In genomic region chr2:66439291-66440010, GRCh38 we compare ENCODE assay signal across 9 cellular contexts. TPM values are rescaled to one million over a fixed set of nuclear protein-coding genes. Genes with fewer than 3 reads are reported as not detected.
DNase-seq lines count a peak whose midpoint lies in the region; ATAC-seq and TF ChIP-seq lines count a peak whose summit lies in the region.
"Had no signal": no experiment of that assay in that cellular context is flagged by ENCODE, and none has a peak within 500 bp of the region (broad histone marks: within the 10 kb centered on the region; RNA-seq: fewer than 3 reads in every experiment).

No MANE protein-coding gene starts in this region.

- in situ Hi-C loops in ACHN (cut with HindIII; ENCODE audit: low pct_ligation_motif_present, low pct_unique_long_range_greater_than_20kb, low sequenced_read_pairs), result no loop called here

- no peak overlapping the region for H3K4me3 Mint-ChIP-seq in activated CD4-positive, alpha-beta T cell treated with anti-CD3 and anti-CD28 coated beads for 36 hours
- H3K4me3 Mint-ChIP-seq in osteocyte (ENCODE audit: unreplicated experiment), result no peak overlapping the region

- no peaks in the 10 kb centered on the region for H3K9me3 Mint-ChIP-seq in activated CD4-positive, alpha-beta T cell treated with anti-CD3 and anti-CD28 coated beads for 36 hours (ENCODE audit: low read depth)
- H3K9me3 Mint-ChIP-seq in osteocyte (ENCODE audit: unreplicated experiment), result no peaks in the 10 kb centered on the region

- H3K36me3 Mint-ChIP-seq in activated CD4-positive, alpha-beta T cell treated with anti-CD3 and anti-CD28 coated beads for 36 hours (ENCODE audit: low read depth), result no peaks in the 10 kb centered on the region
- H3K36me3 Mint-ChIP-seq in osteocyte (ENCODE audit: unreplicated experiment), result no peaks in the 10 kb centered on the region

- no peak for TF ChIP-seq CTCF in KMS-11 (conservative IDR thresholded peaks at IDR 0.05; ENCODE audit: low read depth, low read length)
- TF ChIP-seq CTCF in osteocyte (IDR thresholded peaks at IDR 0.05), result no peak

- no peak overlapping the region for H2AFZ ChIP-seq in KMS-11 (ENCODE audit: low read depth)

- H3K4me2 ChIP-seq in KMS-11, result peak overlapping the region; percentile 38; the same call in 1 of the 2 replicates

- no peak for ATAC-seq in activated CD4-positive, alpha-beta T cell treated with anti-CD3 and anti-CD28 coated beads for 36 hours

- H3K27ac ChIP-seq in KMS-11 (peak overlapping the region; percentile 94), duodenal mucosa (ENCODE audit: low read depth, low read length) (peak overlapping the region; percentile 66)

- H3K9ac ChIP-seq in KMS-11, result peak overlapping the region; percentile 92
- H3K9ac ChIP-seq in duodenal mucosa (ENCODE audit: low read depth in 1 of 2, low read length in 2 of 2), result peak overlapping the region; percentile 25 to 47

- H3K79me2 ChIP-seq in KMS-11 (ENCODE audit: insufficient read depth, low read depth), result peaks cover 41% of the 10 kb centered on the region

- peaks cover 16% of the 10 kb centered on the region for H3K4me1 ChIP-seq in KMS-11 (ENCODE audit: low read depth, poor library complexity, severe bottlenecking)
- peaks cover 0 to 6% of the 10 kb centered on the region in 2 donors for H3K4me1 ChIP-seq in duodenal mucosa (ENCODE audit: control insufficient read depth in 1 of 2, insufficient read depth in 2 of 2, low read length in 2 of 2)

- DNase-seq in lung microvascular endothelial cell (ENCODE audit: low read depth in 2 of 2) (peak; percentile 25 to 50), superior temporal gyrus (ENCODE audit: extremely low spot score) (peak; percentile 47), ACHN (no peak), osteocyte (ENCODE audit: extremely low spot score, unreplicated experiment) (no peak), DMS153 treated with DMSO at 0.1 percent for 48 hours (lab: John Stamatoyannopoulos, UW; ENCODE audit: unreplicated experiment) (no peak)
- DNase-seq in activated CD4-positive, alpha-beta T cell treated with anti-CD3 and anti-CD28 coated beads for 36 hours, result no peak
- DNase-seq: effector memory CD4-positive, alpha-beta T cell had no signal

- H3K9me3 ChIP-seq in duodenal mucosa (ENCODE audit: control insufficient read depth in 1 of 2, low read length in 2 of 2), result no peaks in the 10 kb centered on the region

- H3K27me3 Mint-ChIP-seq in activated CD4-positive, alpha-beta T cell treated with anti-CD3 and anti-CD28 coated beads for 36 hours, result peaks cover 62% of the 10 kb centered on the region
- H3K27me3 Mint-ChIP-seq in osteocyte (ENCODE audit: unreplicated experiment), result peaks cover 90% of the 10 kb centered on the region

- H3K27ac Mint-ChIP-seq in activated CD4-positive, alpha-beta T cell treated with anti-CD3 and anti-CD28 coated beads for 36 hours, result no peak overlapping the region
- H3K27ac Mint-ChIP-seq in osteocyte (ENCODE audit: unreplicated experiment), result no peak overlapping the region

- H3K4me1 Mint-ChIP-seq in activated CD4-positive, alpha-beta T cell treated with anti-CD3 and anti-CD28 coated beads for 36 hours, result peaks cover 22% of the 10 kb centered on the region
- H3K4me1 Mint-ChIP-seq in osteocyte (ENCODE audit: unreplicated experiment), result peaks cover 22% of the 10 kb centered on the region

- H3K27me3 ChIP-seq in KMS-11 (ENCODE audit: insufficient read depth, low read depth), result no peaks in the 10 kb centered on the region
- H3K27me3 ChIP-seq in duodenal mucosa (ENCODE audit: control insufficient read depth in 1 of 2, insufficient read depth in 2 of 2, low read length in 2 of 2), result peaks cover 43 to 91% of the 10 kb centered on the region in 2 donors

- no peaks in the 10 kb centered on the region for H3K36me3 ChIP-seq in KMS-11 (ENCODE audit: insufficient read depth)
- H3K36me3 ChIP-seq in duodenal mucosa (ENCODE audit: control insufficient read depth in 1 of 2, insufficient read depth in 2 of 2, low read length in 2 of 2), result no peaks in the 10 kb centered on the region

- intact Hi-C loops in activated CD4-positive, alpha-beta T cell treated with anti-CD3 and anti-CD28 coated beads for 36 hours (cut with DNase I, micrococcal nuclease), result loop anchor here in 1 of 2 experiments (5.0 kb wide), 1 partner anchor 138 kb away; no protein-coding TSS in a partner anchor

- no peak overlapping the region for H3K4me3 ChIP-seq in KMS-11 (IDR thresholded peaks at IDR 0.05; ENCODE audit: insufficient read depth, low read depth, low read length)
- H3K4me3 ChIP-seq in duodenal mucosa (ENCODE audit: low read depth in 1 of 2, low read length in 2 of 2), result peak overlapping the region; percentile 59 to 66

- POLR2A ChIA-PET in activated CD4-positive, alpha-beta T cell treated with anti-CD3 and anti-CD28 coated beads for 36 hours (lab: Charles Lee), result no interaction called here

- H4K20me1 ChIP-seq in KMS-11 (ENCODE audit: insufficient read depth), result no peaks in the 10 kb centered on the region

- CTCF ChIA-PET in activated CD4-positive, alpha-beta T cell treated with anti-CD3 and anti-CD28 coated beads for 36 hours (lab: Charles Lee), result interaction anchor here (0.9 kb wide), 1 partner anchor 10 kb away, joined by 3 read pairs; no protein-coding TSS in a partner anchor

RNA-seq across cellular contexts. Expression of gene MEIS1, which starts 4.5 kb away (rescaled TPM):
- total RNA-seq in lung microvascular endothelial cell (8.1 and 8.9 TPM in 2 replicates), osteocyte (0.86 and 0.91 TPM in 2 replicates)
- not detected for total RNA-seq in activated CD4-positive, alpha-beta T cell treated with anti-CD3 and anti-CD28 coated beads for 36 hours

Comparison
In these comparisons a context has a peak if more than half of its experiments do, and no peak if none do; other contexts are left out.
1. DNase-seq: peak in lung microvascular endothelial cell (2 of 2) and superior temporal gyrus (single experiment); none in activated CD4-positive, alpha-beta T cell treated with anti-CD3 and anti-CD28 coated beads for 36 hours (single experiment), ACHN (single experiment), osteocyte (single experiment) and DMS153 treated with DMSO at 0.1 percent for 48 hours (single experiment).